2 cellular contexts compared by ENCODE assay signal in the genomic region with DNA sequence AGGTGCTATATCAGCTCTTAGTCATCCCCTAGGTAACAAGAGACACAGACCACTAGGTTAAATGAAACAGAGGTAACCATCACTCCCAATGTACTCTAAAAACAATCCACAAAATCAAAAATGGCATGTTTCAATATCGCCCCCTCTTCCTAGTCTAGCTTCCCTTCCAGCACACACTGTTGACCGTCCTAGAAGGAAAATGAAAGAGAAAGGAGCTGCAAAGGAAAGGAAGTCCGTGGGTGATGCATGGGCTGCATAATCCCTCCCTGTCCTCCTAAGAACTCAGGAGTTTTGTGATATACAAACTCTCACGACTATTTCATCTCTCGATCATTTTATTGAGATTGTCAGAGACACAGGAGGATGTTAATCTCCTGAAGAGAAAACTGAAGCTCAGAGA.
TF ChIP-seq lines count a peak whose summit lies in the region.

No MANE protein-coding gene starts in this region.

TF ChIP-seq in SK-N-SH, 30 proteins besides CTCF, POLR2A, EP300 and RAD21 (continued from another document):
- TF ChIP-seq RXRA (IDR thresholded peaks at IDR 0.05; ENCODE audit: borderline replicate concordance, low read depth) = no peak
- no peak for TF ChIP-seq NRF1 (IDR thresholded peaks at IDR 0.05; ENCODE audit: low read depth, low read length)
- TF ChIP-seq TCF12 (IDR thresholded peaks at IDR 0.05) = no peak
- TF ChIP-seq, protein P1, sequence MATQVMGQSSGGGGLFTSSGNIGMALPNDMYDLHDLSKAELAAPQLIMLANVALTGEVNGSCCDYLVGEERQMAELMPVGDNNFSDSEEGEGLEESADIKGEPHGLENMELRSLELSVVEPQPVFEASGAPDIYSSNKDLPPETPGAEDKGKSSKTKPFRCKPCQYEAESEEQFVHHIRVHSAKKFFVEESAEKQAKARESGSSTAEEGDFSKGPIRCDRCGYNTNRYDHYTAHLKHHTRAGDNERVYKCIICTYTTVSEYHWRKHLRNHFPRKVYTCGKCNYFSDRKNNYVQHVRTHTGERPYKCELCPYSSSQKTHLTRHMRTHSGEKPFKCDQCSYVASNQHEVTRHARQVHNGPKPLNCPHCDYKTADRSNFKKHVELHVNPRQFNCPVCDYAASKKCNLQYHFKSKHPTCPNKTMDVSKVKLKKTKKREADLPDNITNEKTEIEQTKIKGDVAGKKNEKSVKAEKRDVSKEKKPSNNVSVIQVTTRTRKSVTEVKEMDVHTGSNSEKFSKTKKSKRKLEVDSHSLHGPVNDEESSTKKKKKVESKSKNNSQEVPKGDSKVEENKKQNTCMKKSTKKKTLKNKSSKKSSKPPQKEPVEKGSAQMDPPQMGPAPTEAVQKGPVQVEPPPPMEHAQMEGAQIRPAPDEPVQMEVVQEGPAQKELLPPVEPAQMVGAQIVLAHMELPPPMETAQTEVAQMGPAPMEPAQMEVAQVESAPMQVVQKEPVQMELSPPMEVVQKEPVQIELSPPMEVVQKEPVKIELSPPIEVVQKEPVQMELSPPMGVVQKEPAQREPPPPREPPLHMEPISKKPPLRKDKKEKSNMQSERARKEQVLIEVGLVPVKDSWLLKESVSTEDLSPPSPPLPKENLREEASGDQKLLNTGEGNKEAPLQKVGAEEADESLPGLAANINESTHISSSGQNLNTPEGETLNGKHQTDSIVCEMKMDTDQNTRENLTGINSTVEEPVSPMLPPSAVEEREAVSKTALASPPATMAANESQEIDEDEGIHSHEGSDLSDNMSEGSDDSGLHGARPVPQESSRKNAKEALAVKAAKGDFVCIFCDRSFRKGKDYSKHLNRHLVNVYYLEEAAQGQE (IDR thresholded peaks at IDR 0.05; ENCODE audit: low read depth, low read length) = no peak
- no peak for TF ChIP-seq JUND (IDR thresholded peaks at IDR 0.05)
- TF ChIP-seq, protein P2, sequence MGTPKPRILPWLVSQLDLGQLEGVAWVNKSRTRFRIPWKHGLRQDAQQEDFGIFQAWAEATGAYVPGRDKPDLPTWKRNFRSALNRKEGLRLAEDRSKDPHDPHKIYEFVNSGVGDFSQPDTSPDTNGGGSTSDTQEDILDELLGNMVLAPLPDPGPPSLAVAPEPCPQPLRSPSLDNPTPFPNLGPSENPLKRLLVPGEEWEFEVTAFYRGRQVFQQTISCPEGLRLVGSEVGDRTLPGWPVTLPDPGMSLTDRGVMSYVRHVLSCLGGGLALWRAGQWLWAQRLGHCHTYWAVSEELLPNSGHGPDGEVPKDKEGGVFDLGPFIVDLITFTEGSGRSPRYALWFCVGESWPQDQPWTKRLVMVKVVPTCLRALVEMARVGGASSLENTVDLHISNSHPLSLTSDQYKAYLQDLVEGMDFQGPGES (IDR thresholded peaks at IDR 0.05; ENCODE audit: low read depth, low read length) = no peak
- TF ChIP-seq, protein P3, sequence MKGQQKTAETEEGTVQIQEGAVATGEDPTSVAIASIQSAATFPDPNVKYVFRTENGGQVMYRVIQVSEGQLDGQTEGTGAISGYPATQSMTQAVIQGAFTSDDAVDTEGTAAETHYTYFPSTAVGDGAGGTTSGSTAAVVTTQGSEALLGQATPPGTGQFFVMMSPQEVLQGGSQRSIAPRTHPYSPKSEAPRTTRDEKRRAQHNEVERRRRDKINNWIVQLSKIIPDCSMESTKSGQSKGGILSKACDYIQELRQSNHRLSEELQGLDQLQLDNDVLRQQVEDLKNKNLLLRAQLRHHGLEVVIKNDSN (IDR thresholded peaks at IDR 0.05; ENCODE audit: borderline replicate concordance, low read depth) = no peak
- no peak for TF ChIP-seq EZH2phosphoT487 (IDR thresholded peaks at IDR 0.05; ENCODE audit: borderline replicate concordance, low read depth)
- TF ChIP-seq, protein P4, sequence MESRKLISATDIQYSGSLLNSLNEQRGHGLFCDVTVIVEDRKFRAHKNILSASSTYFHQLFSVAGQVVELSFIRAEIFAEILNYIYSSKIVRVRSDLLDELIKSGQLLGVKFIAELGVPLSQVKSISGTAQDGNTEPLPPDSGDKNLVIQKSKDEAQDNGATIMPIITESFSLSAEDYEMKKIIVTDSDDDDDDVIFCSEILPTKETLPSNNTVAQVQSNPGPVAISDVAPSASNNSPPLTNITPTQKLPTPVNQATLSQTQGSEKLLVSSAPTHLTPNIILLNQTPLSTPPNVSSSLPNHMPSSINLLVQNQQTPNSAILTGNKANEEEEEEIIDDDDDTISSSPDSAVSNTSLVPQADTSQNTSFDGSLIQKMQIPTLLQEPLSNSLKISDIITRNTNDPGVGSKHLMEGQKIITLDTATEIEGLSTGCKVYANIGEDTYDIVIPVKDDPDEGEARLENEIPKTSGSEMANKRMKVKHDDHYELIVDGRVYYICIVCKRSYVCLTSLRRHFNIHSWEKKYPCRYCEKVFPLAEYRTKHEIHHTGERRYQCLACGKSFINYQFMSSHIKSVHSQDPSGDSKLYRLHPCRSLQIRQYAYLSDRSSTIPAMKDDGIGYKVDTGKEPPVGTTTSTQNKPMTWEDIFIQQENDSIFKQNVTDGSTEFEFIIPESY (IDR thresholded peaks at IDR 0.05; ENCODE audit: borderline replicate concordance, low read depth) = no peak
- TF ChIP-seq NFIC (IDR thresholded peaks at IDR 0.05; ENCODE audit: borderline replicate concordance) = no peak

TF ChIP-seq in SK-N-SH treated with all-trans-retinoic acid at 6 μM for 48 hours, 23 proteins besides CTCF, POLR2A, EP300 and RAD21:
- TF ChIP-seq, protein P5, sequence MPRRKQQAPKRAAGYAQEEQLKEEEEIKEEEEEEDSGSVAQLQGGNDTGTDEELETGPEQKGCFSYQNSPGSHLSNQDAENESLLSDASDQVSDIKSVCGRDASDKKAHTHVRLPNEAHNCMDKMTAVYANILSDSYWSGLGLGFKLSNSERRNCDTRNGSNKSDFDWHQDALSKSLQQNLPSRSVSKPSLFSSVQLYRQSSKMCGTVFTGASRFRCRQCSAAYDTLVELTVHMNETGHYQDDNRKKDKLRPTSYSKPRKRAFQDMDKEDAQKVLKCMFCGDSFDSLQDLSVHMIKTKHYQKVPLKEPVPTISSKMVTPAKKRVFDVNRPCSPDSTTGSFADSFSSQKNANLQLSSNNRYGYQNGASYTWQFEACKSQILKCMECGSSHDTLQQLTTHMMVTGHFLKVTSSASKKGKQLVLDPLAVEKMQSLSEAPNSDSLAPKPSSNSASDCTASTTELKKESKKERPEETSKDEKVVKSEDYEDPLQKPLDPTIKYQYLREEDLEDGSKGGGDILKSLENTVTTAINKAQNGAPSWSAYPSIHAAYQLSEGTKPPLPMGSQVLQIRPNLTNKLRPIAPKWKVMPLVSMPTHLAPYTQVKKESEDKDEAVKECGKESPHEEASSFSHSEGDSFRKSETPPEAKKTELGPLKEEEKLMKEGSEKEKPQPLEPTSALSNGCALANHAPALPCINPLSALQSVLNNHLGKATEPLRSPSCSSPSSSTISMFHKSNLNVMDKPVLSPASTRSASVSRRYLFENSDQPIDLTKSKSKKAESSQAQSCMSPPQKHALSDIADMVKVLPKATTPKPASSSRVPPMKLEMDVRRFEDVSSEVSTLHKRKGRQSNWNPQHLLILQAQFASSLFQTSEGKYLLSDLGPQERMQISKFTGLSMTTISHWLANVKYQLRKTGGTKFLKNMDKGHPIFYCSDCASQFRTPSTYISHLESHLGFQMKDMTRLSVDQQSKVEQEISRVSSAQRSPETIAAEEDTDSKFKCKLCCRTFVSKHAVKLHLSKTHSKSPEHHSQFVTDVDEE (CRISPR knock-in tag; IDR thresholded peaks at IDR 0.05) = no peak
- TF ChIP-seq TCF4 (CRISPR knock-in tag; IDR thresholded peaks at IDR 0.05; ENCODE audit: borderline replicate concordance) (no peak), TOX (CRISPR knock-in tag; IDR thresholded peaks at IDR 0.05; ENCODE audit: borderline replicate concordance) (no peak), ZC3H10 (CRISPR knock-in tag; IDR thresholded peaks at IDR 0.05) (no peak), ESRRG (CRISPR knock-in tag; IDR thresholded peaks at IDR 0.05) (no peak), RARB (CRISPR knock-in tag; IDR thresholded peaks at IDR 0.05) (no peak)
